In the genomic region with DNA sequence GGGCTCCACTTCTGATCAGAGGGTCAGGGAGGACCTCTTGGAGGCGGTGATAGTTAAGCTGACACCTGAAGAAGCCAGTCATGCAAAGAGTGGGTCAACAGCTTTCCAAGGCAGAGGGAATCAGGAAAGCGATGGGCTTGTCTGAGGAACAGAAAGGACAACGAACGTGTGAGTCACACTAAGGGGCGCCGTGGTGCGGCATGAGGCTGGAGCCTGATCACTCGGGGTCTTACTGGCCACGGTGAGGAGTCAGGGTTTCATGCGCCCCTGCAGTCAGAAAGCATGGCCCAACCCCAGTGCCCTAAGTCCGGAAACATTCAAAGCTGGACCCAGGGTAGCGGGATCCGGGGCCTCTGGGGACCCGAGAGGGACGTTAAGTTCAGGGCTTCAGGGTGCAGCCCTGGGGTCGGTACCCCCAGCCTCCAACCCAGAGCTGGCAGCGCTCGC, we compare ENCODE assay signal across 8 cellular contexts. TPM values are rescaled to one million over a fixed set of nuclear protein-coding genes. Genes with fewer than 3 reads are reported as not detected.
DNase-seq lines count a peak whose midpoint lies in the region; ATAC-seq and TF ChIP-seq lines count a peak whose summit lies in the region.

No MANE protein-coding gene starts in this region.

- peak overlapping the region; percentile 87 for H2AFZ ChIP-seq in osteoblast (ENCODE audit: low read length)

- peaks cover 5% of the 10 kb centered on the region for H3K4me1 ChIP-seq in RWPE2 (ENCODE audit: insufficient read depth, poor library complexity, severe bottlenecking)
- H3K4me1 ChIP-seq in esophagus (ENCODE audit: control insufficient read depth in 2 of 2, insufficient read depth in 2 of 2, low read length in 1 of 2): peaks cover 5 to 6% of the 10 kb centered on the region in 2 donors
- H3K4me1 ChIP-seq in osteoblast (ENCODE audit: insufficient read depth, low read length): peaks cover 8% of the 10 kb centered on the region

- peaks cover 11% of the 10 kb centered on the region for H3K4me1 Mint-ChIP-seq in activated CD4-positive, alpha-beta T cell treated with anti-CD3 and anti-CD28 coated beads, Interleukin-2, amount 10 ng/mL, durations not matched to agents 7 days and 5 days

- H3K36me3 ChIP-seq in RWPE2 (ENCODE audit: low read depth) (no peaks in the 10 kb centered on the region), esophagus (ENCODE audit: control insufficient read depth in 2 of 2, insufficient read depth in 2 of 2, low read length in 1 of 2) (no peaks in the 10 kb centered on the region), osteoblast (ENCODE audit: insufficient read depth, low read length) (no peaks in the 10 kb centered on the region)

- peaks cover 45% of the 10 kb centered on the region for H3K27me3 Mint-ChIP-seq in activated CD4-positive, alpha-beta T cell treated with anti-CD3 and anti-CD28 coated beads, Interleukin-2, amount 10 ng/mL, durations not matched to agents 7 days and 5 days

- peak overlapping the region; percentile 76 for H3K4me3 Mint-ChIP-seq in activated CD4-positive, alpha-beta T cell treated with anti-CD3 and anti-CD28 coated beads, Interleukin-2, amount 10 ng/mL, durations not matched to agents 7 days and 5 days

- H3K27ac ChIP-seq in RWPE2 (ENCODE audit: poor library complexity, severe bottlenecking) (no peak overlapping the region), esophagus (ENCODE audit: low read depth in 2 of 2, low read length in 1 of 2) (no peak overlapping the region), osteoblast (ENCODE audit: low read depth, low read length) (no peak overlapping the region)

- CTCF ChIA-PET in activated CD4-positive, alpha-beta T cell treated with anti-CD3 and anti-CD28 coated beads, Interleukin-2, amount 10 ng/mL, durations not matched to agents 7 days and 5 days (lab: Charles Lee): interaction anchor here (0.8 to 2.2 kb wide), 8 partner anchors 8 to 49 kb away, joined by 3 to 10 read pairs (median 3); no protein-coding TSS in a partner anchor

- H3K27me3 ChIP-seq in RWPE2 (ENCODE audit: insufficient read depth, poor library complexity, severe bottlenecking) (peaks cover 14% of the 10 kb centered on the region), esophagus (ENCODE audit: control insufficient read depth in 1 of 2, insufficient read depth in 2 of 2, low read length in 2 of 2) (peaks cover 0 to 6% of the 10 kb centered on the region in 2 donors), osteoblast (ENCODE audit: insufficient read depth, low read length) (peaks cover 21% of the 10 kb centered on the region)

- peak; percentile 34 for ATAC-seq in RWPE2 (ENCODE audit: low read depth)
- no peak for ATAC-seq in HG03378 (IDR thresholded peaks at IDR 0.05; ENCODE audit: unreplicated experiment)

- TF ChIP-seq CTCF in RWPE2 (IDR thresholded peaks at IDR 0.05; ENCODE audit: poor library complexity, severe bottlenecking) (no peak), osteoblast (IDR thresholded peaks at IDR 0.05; ENCODE audit: extremely low read depth, low read depth, low read length) (no peak)

- no peak for DNase-seq in activated CD4-positive, alpha-beta T cell treated with anti-CD3 and anti-CD28 coated beads, Interleukin-2, amount 10 ng/mL, durations not matched to agents 7 days and 5 days
- DNase-seq in activated CD4-positive, alpha-beta T cell treated with anti-CD3 and anti-CD28 coated beads for 48 hours: no peak
- peak; percentile 78 for DNase-seq in RWPE2 (ENCODE audit: low spot score)
- DNase-seq in osteoblast (ENCODE audit: insufficient read length, low spot score, missing footprints): no peak
- no peak for DNase-seq in DMS53 treated with DMSO at 0.1 percent for 48 hours (lab: John Stamatoyannopoulos, UW; ENCODE audit: unreplicated experiment)
- no peak for DNase-seq in NCI-H2081 treated with DMSO at 0.1 percent for 48 hours (lab: John Stamatoyannopoulos, UW)

- peaks cover 3% of the 10 kb centered on the region for H4K20me1 ChIP-seq in osteoblast (ENCODE audit: insufficient read depth, low read length)

- H3K4me3 ChIP-seq in RWPE2 (ENCODE audit: severe bottlenecking) (peak overlapping the region; percentile 45), esophagus (ENCODE audit: low read depth in 1 of 2, low read length in 2 of 2) (peak overlapping the region; percentile 28 to 46), osteoblast (ENCODE audit: insufficient read depth, low read length) (peak overlapping the region; percentile 74)

- POLR2A ChIA-PET in activated CD4-positive, alpha-beta T cell treated with anti-CD3 and anti-CD28 coated beads, Interleukin-2, amount 10 ng/mL, durations not matched to agents 7 days and 5 days (lab: Charles Lee): no interaction called here

- H3K9me3 Mint-ChIP-seq in activated CD4-positive, alpha-beta T cell treated with anti-CD3 and anti-CD28 coated beads, Interleukin-2, amount 10 ng/mL, durations not matched to agents 7 days and 5 days: no peaks in the 10 kb centered on the region

- H3K4me2 ChIP-seq in osteoblast (ENCODE audit: insufficient read depth, low read length): peak overlapping the region; percentile 77

- WGBS in esophagus, 2 donors: 1 to 4% methylated on average over 16 to 18 of the region's 18 CpGs

- H3K79me2 ChIP-seq in osteoblast (ENCODE audit: insufficient read depth, low read length): no peaks in the 10 kb centered on the region

- H3K27ac Mint-ChIP-seq in activated CD4-positive, alpha-beta T cell treated with anti-CD3 and anti-CD28 coated beads, Interleukin-2, amount 10 ng/mL, durations not matched to agents 7 days and 5 days: no peak overlapping the region

- no peaks in the 10 kb centered on the region for H3K36me3 Mint-ChIP-seq in activated CD4-positive, alpha-beta T cell treated with anti-CD3 and anti-CD28 coated beads, Interleukin-2, amount 10 ng/mL, durations not matched to agents 7 days and 5 days (ENCODE audit: low read depth)

- H3K9me3 ChIP-seq in RWPE2 (ENCODE audit: severe bottlenecking) (no peaks in the 10 kb centered on the region), esophagus (ENCODE audit: control insufficient read depth in 2 of 2, insufficient read depth in 1 of 2, low read depth in 1 of 2, low read length in 1 of 2) (no peaks in the 10 kb centered on the region), osteoblast (ENCODE audit: low read depth, low read length) (no peaks in the 10 kb centered on the region)

RNA-seq across cellular contexts. Expression of gene SLC32A1, which starts 50.5 kb away (rescaled TPM):
- not detected for total RNA-seq in activated CD4-positive, alpha-beta T cell treated with anti-CD3 and anti-CD28 coated beads, Interleukin-2, amount 10 ng/mL, durations not matched to agents 7 days and 5 days
- not detected for polyA plus RNA-seq in esophagus
- not detected in 2 replicates for total RNA-seq in osteoblast
